In the genomic region with DNA sequence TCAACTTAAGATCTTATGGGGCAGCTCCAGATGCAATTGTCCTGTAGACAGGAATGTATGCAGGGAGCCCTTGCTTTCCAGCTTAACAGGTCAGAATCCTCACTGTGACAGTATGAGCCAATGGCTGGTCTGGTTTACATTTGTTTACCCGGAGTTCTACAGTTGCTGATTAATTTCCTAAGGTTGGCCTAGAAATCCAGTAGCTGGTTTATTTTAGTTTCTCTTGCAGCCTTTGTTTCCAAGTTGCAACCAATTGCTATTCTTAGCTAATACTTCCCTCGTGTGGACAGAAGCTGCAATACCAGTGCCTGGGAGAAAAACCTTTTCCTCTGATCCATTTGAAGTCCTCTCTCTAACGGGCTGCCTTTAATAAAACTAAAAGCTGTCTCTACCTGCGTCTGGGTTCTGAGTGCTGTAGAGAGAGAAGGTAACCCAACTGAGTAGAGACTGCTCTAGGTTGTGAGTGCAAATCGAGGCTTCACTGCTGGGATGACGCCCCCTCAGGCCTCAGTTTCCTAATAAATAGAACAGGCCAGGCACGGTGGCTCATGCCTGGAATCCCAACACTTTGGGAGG, we compare ENCODE assay signal across 8 cellular contexts. TPM values are rescaled to one million over a fixed set of nuclear protein-coding genes. Genes with fewer than 3 reads are reported as not detected.
DNase-seq lines count a peak whose midpoint lies in the region; ATAC-seq and TF ChIP-seq lines count a peak whose summit lies in the region.

No MANE protein-coding gene starts in this region.

- no peaks in the 10 kb centered on the region for H3K4me1 Mint-ChIP-seq in stimulated activated naive CD8-positive, alpha-beta T cell treated with anti-CD3 and anti-CD28 coated beads, Interleukin-15, amount 100 ng/mL, for 72 hours

- no peaks in the 10 kb centered on the region for H3K36me3 ChIP-seq in SJCRH30

- no peaks in the 10 kb centered on the region for H3K4me1 ChIP-seq in SJCRH30

- no peaks in the 10 kb centered on the region for H3K9me3 Mint-ChIP-seq in stimulated activated naive CD8-positive, alpha-beta T cell treated with anti-CD3 and anti-CD28 coated beads, Interleukin-15, amount 100 ng/mL, for 72 hours

- peak; percentile 42 for DNase-seq in GM04503 (ENCODE audit: low read depth)
- peak; percentile 76 for DNase-seq in NB4 (ENCODE audit: low read depth)
- peak; percentile 40 to 81 for DNase-seq in SJCRH30
- DNase-seq in cardiac fibroblast (ENCODE audit: low read depth in 2 of 2), result peak; percentile 79 to 82
- peak; percentile 69 for DNase-seq in kidney tubule cell (ENCODE audit: low spot score)
- DNase-seq in stimulated activated naive CD8-positive, alpha-beta T cell treated with anti-CD3 and anti-CD28 coated beads, Interleukin-15, amount 100 ng/mL, for 72 hours, result peak; percentile 26 to 34

- H3K27ac Mint-ChIP-seq in stimulated activated naive CD8-positive, alpha-beta T cell treated with anti-CD3 and anti-CD28 coated beads, Interleukin-15, amount 100 ng/mL, for 72 hours, result no peak overlapping the region

- TF ChIP-seq POLR2A in NB4 (IDR thresholded peaks at IDR 0.05; ENCODE audit: extremely low read depth, insufficient read length), result no peak

- H3K4me3 Mint-ChIP-seq in stimulated activated naive CD8-positive, alpha-beta T cell treated with anti-CD3 and anti-CD28 coated beads, Interleukin-15, amount 100 ng/mL, for 72 hours, result no peak overlapping the region

- TF ChIP-seq CTCF in 22Rv1 (IDR thresholded peaks at IDR 0.05) (peak; percentile 76), NB4 (IDR thresholded peaks at IDR 0.05; ENCODE audit: low read depth, low read length) (peak; percentile 93), cardiac fibroblast (IDR thresholded peaks at IDR 0.05; ENCODE audit: low read depth, low read length) (peak; percentile 78)

- H3K9me3 ChIP-seq in SJCRH30 (replicated peaks), result no peaks in the 10 kb centered on the region

- no peak overlapping the region for H3K27ac ChIP-seq in 22Rv1
- no peak overlapping the region for H3K27ac ChIP-seq in SJCRH30

- no peaks in the 10 kb centered on the region for H3K27me3 Mint-ChIP-seq in stimulated activated naive CD8-positive, alpha-beta T cell treated with anti-CD3 and anti-CD28 coated beads, Interleukin-15, amount 100 ng/mL, for 72 hours

- H3K4me3 ChIP-seq in NB4 (ENCODE audit: low read depth, low read length), result no peak overlapping the region
- no peak overlapping the region for H3K4me3 ChIP-seq in SJCRH30
- H3K4me3 ChIP-seq in cardiac fibroblast (replicated peaks in 1 of 2; ENCODE audit: low read depth in 2 of 2, low read length in 2 of 2), result no peak overlapping the region

- peak; percentile 59 for ATAC-seq in stimulated activated naive CD8-positive, alpha-beta T cell treated with anti-CD3 and anti-CD28 coated beads, Interleukin-15, amount 100 ng/mL, for 72 hours
- no peak for ATAC-seq in HG03565 (IDR thresholded peaks at IDR 0.05; ENCODE audit: unreplicated experiment)

- no peaks in the 10 kb centered on the region for H3K27me3 ChIP-seq in SJCRH30

RNA-seq across cellular contexts. Expression of a gene that starts 45.9 kb away (rescaled TPM):
- 37.6 and 42.8 TPM in 2 replicates for total RNA-seq in SJCRH30 (2014; rRNA removed; shearing (Covaris generic))

Comparison
In these comparisons a context has a peak if more than half of its experiments do, and no peak if none do; other contexts are left out.
1. DNase-seq: peak in every context shown above with its lines; median percentile 80 in cardiac fibroblast; 76 in NB4; 69 in kidney tubule cell; 60 in SJCRH30; 42 in GM04503; 30 in stimulated activated naive CD8-positive, alpha-beta T cell treated with anti-CD3 and anti-CD28 coated beads, Interleukin-15, amount 100 ng/mL, for 72 hours.